ENCODE assay signal across 12 cellular contexts in genomic region chr2:148726228-148726627, GRCh38.
A peak's percentile ranks its signal among the peaks of the same experiment; 100 is the strongest.
DNase-seq lines count a peak whose midpoint lies in the region; ATAC-seq and TF ChIP-seq lines count a peak whose summit lies in the region.
"Had no signal": no experiment of that assay in that cellular context is flagged by ENCODE, and none has a peak within 500 bp of the region (broad histone marks: within the 10 kb centered on the region; RNA-seq: fewer than 3 reads in every experiment).

No MANE protein-coding gene starts in this region.

- H3K9ac ChIP-seq in KMS-11, result no peak overlapping the region

- TF ChIP-seq POLR2A in heart left ventricle (IDR thresholded peaks at IDR 0.05), result no peak

- H3K79me2 ChIP-seq in KMS-11 (ENCODE audit: insufficient read depth, low read depth) (peaks cover 45% of the 10 kb centered on the region), PC-9 (ENCODE audit: low read depth) (peaks cover 79% of the 10 kb centered on the region)

- no peaks in the 10 kb centered on the region for H3K36me3 ChIP-seq in KMS-11 (ENCODE audit: insufficient read depth)
- H3K36me3 ChIP-seq in PC-9 (ENCODE audit: low read depth), result 0 out of 2 replicates have a peak, but pooled peaks cover 5% of the 10 kb centered on the region
- no peaks in the 10 kb centered on the region for H3K36me3 ChIP-seq in heart left ventricle
- H3K36me3 ChIP-seq: lower lobe of right lung had no signal

- ATAC-seq in GM19324 (IDR thresholded peaks at IDR 0.05; ENCODE audit: low FRiP score, unreplicated experiment), result peak; percentile 61
- ATAC-seq in HG02798 (IDR thresholded peaks at IDR 0.05; ENCODE audit: poor library complexity, unreplicated experiment), result peak; percentile 75
- no peak for ATAC-seq in heart left ventricle
- ATAC-seq: lower lobe of right lung had no signal

- 77 to 96% (median 87%) methylated on average over 3 of the region's 3 CpGs for WGBS in heart left ventricle, 4 donors

- intact Hi-C loops in PC-9 (cut with micrococcal nuclease; ENCODE audit: unreplicated experiment), result no loop called here
- intact Hi-C loops in heart left ventricle (cut with DNase I), result no loop called here

- H3K9me3 ChIP-seq in PC-9 (ENCODE audit: insufficient read depth, low read depth) (no peaks in the 10 kb centered on the region), heart left ventricle (peaks cover 0 to 13% (median 2%) of the 10 kb centered on the region in 12 donors)

- H3K4me3 ChIP-seq in GM12865 (ENCODE audit: low read depth, low read length), result no peak overlapping the region
- no peak overlapping the region for H3K4me3 ChIP-seq in KMS-11 (IDR thresholded peaks at IDR 0.05; ENCODE audit: insufficient read depth, low read depth, low read length)
- no peak overlapping the region for H3K4me3 ChIP-seq in PC-9
- no peak overlapping the region for H3K4me3 ChIP-seq in heart left ventricle
- H3K4me3 ChIP-seq: lower lobe of right lung had no signal

- BruUV-seq in PC-9 (replicated peaks; lab: Mats Ljungman, UMichigan), result no TSS peak

- H4K20me1 ChIP-seq in KMS-11 (ENCODE audit: insufficient read depth), result 0 out of 2 replicates have a peak, but pooled peaks cover 8% of the 10 kb centered on the region
- H4K20me1 ChIP-seq in PC-9 (ENCODE audit: insufficient read depth), result peaks cover 31% of the 10 kb centered on the region

- H3K4me1 ChIP-seq in KMS-11 (ENCODE audit: low read depth, poor library complexity, severe bottlenecking) (peaks cover 38% of the 10 kb centered on the region), PC-9 (replicated peaks; ENCODE audit: insufficient read depth) (0 out of 2 replicates have a peak, but pooled peaks cover 6% of the 10 kb centered on the region), heart left ventricle (peaks cover 0 to 37% (median 12%) of the 10 kb centered on the region in 12 donors)

- no peak overlapping the region for H2AFZ ChIP-seq in KMS-11 (ENCODE audit: low read depth)
- H2AFZ ChIP-seq in PC-9, result no peak overlapping the region

- H3K4me2 ChIP-seq in KMS-11 (peak overlapping the region; percentile 56), PC-9 (no peak overlapping the region)

- H3K9me2 ChIP-seq in PC-9 (ENCODE audit: insufficient read depth), result no peaks in the 10 kb centered on the region

- TF ChIP-seq CTCF in GM12865 (IDR thresholded peaks at IDR 0.05; ENCODE audit: insufficient read depth, low read depth, low read length, missing control alignments), result no peak
- TF ChIP-seq CTCF in KMS-11 (conservative IDR thresholded peaks at IDR 0.05; ENCODE audit: low read depth, low read length), result no peak
- no peak for TF ChIP-seq CTCF in PC-9 (conservative IDR thresholded peaks at IDR 0.05)
- no peak for TF ChIP-seq CTCF in heart left ventricle (IDR thresholded peaks at IDR 0.05)

- DNase-seq in GM12865 (ENCODE audit: low read depth) (peak; percentile 52), DMS79 treated with DMSO at 0.1 percent for 48 hours (lab: John Stamatoyannopoulos, UW) (no peak), NCI-H146 (lab: John Stamatoyannopoulos, UW) (no peak), PC-9 (no peak), heart left ventricle (no peak)
- DNase-seq: EL, hypothalamus, lower lobe of right lung, NCI-H1694 had no signal

- CTCF ChIA-PET in PC-9 (lab: Charles Lee), result no interaction called here

- H3K27me3 ChIP-seq in KMS-11 (ENCODE audit: insufficient read depth, low read depth) (no peaks in the 10 kb centered on the region), PC-9 (ENCODE audit: insufficient read depth, low read depth) (no peaks in the 10 kb centered on the region), heart left ventricle (no peaks in the 10 kb centered on the region)

- H3F3A ChIP-seq in PC-9 (ENCODE audit: insufficient read depth, low read depth), result no peaks in the 10 kb centered on the region

- POLR2A ChIA-PET in PC-9 (lab: Charles Lee; ENCODE audit: unreplicated experiment), result no interaction called here

- H3K27ac ChIP-seq in KMS-11 (no peak overlapping the region; the same call in 1 of the 2 replicates), PC-9 (no peak overlapping the region), heart left ventricle (no peak overlapping the region)
- H3K27ac ChIP-seq: lower lobe of right lung had no signal

Comparison
In these comparisons a context has a peak if more than half of its experiments do, and no peak if none do; other contexts are left out.
1. ATAC-seq: peak in GM19324 (single experiment) and HG02798 (single experiment); none in heart left ventricle (0 of 4).